20 cellular contexts compared by ENCODE assay signal in the genomic region with DNA sequence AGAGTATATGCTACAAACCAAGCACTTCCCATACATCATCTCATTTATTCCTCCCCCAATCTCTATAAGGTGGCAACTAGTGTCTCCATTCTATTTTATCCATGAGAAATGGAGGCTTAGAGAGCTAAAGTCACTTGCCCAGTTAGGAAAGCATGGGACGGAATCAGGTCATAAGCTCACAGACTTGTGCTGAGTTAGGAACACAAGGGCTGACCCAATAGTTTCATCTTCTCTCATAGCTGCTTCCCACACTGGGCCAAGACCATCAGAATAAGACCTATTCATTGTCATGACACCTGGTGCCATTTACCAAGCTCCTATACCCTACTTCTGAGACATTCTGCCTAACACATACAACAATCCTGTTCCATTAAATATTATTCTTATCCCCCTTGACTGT.
DNase-seq lines count a peak whose midpoint lies in the region; ATAC-seq and TF ChIP-seq lines count a peak whose summit lies in the region.
"Had no signal": no experiment of that assay in that cellular context is flagged by ENCODE, and none has a peak within 500 bp of the region (broad histone marks: within the 10 kb centered on the region; RNA-seq: fewer than 3 reads in every experiment).

No MANE protein-coding gene starts in this region.

- H3K4me1 Mint-ChIP-seq in brain (peaks cover 67% of the 10 kb centered on the region), nephron (peaks cover 43% of the 10 kb centered on the region)
- H3K4me1 Mint-ChIP-seq: CD14-positive monocyte; CD4-positive, alpha-beta memory T cell; CD4-positive, CD25-positive, alpha-beta regulatory T cell; CD8-positive, alpha-beta memory T cell had no signal

- no peak overlapping the region for H3K4me3 ChIP-seq in left ventricle myocardium inferior
- H3K4me3 ChIP-seq in right cardiac atrium (ENCODE audit: low read length): no peak overlapping the region
- no peak overlapping the region for H3K4me3 ChIP-seq in uterus
- H3K4me3 ChIP-seq: BLaER1 had no signal

- H3K27ac ChIP-seq in left ventricle myocardium inferior (replicated peaks) (peak overlapping the region; percentile 39), right cardiac atrium (ENCODE audit: low read length) (no peak overlapping the region), uterus (peak overlapping the region; percentile 68 to 77)
- H3K27ac ChIP-seq: BLaER1 had no signal

- H3K27me3 Mint-ChIP-seq in brain (peaks cover 3% of the 10 kb centered on the region), nephron (ENCODE audit: low read depth) (no peaks in the 10 kb centered on the region)
- H3K27me3 Mint-ChIP-seq: CD4-positive, alpha-beta memory T cell; CD4-positive, CD25-positive, alpha-beta regulatory T cell had no signal

- DNase-seq in left ventricle myocardium inferior (no peak), right cardiac atrium (no peak), uterus (no peak)
- DNase-seq: 8988T; ACHN; BE2C; C1 segment of cervical spinal cord; CD4-positive, alpha-beta memory T cell; CD4-positive, CD25-positive, alpha-beta regulatory T cell; CD8-positive, alpha-beta memory T cell; COR-L47; DMS 273 treated with DMSO at 0.1 percent for 48 hours; DMS79 treated with DMSO at 0.1 percent for 48 hours; GF-D8 had no signal

- H3K4me3 Mint-ChIP-seq in brain (no peak overlapping the region), nephron (no peak overlapping the region)
- H3K4me3 Mint-ChIP-seq: CD14-positive monocyte; CD4-positive, alpha-beta memory T cell; CD4-positive, CD25-positive, alpha-beta regulatory T cell; CD8-positive, alpha-beta memory T cell had no signal

- WGBS in right cardiac atrium: 84% methylated on average over 1 of the region's 1 CpG

- H3K9me3 Mint-ChIP-seq in brain: peaks cover 2 to 8% (median 3%) of the 10 kb centered on the region in 5 experiments
- no peaks in the 10 kb centered on the region for H3K9me3 Mint-ChIP-seq in nephron

- intact Hi-C loops in left ventricle myocardium inferior (cut with micrococcal nuclease): no loop called here
- intact Hi-C loops in right cardiac atrium (cut with DNase I): no loop called here
- intact Hi-C loops in uterus (cut with DNase I; ENCODE audit: low total_unique reads): no loop called here

- peaks cover under 1% of the 10 kb centered on the region for H3K36me3 ChIP-seq in left ventricle myocardium inferior
- no peaks in the 10 kb centered on the region for H3K36me3 ChIP-seq in uterus
- H3K36me3 ChIP-seq: BE2C, BLaER1 had no signal

- H3K9me3 ChIP-seq in left ventricle myocardium inferior (replicated peaks) (peaks cover 11% of the 10 kb centered on the region), right cardiac atrium (ENCODE audit: control insufficient read depth, low read length) (no peaks in the 10 kb centered on the region), uterus (no peaks in the 10 kb centered on the region)
- H3K9me3 ChIP-seq: BE2C had no signal

- H3K27me3 ChIP-seq in left ventricle myocardium inferior (ENCODE audit: low read depth) (no peaks in the 10 kb centered on the region), right cardiac atrium (ENCODE audit: control insufficient read depth, insufficient read depth) (no peaks in the 10 kb centered on the region), uterus (no peaks in the 10 kb centered on the region)
- H3K27me3 ChIP-seq: BE2C, BLaER1 had no signal

- H3K27ac Mint-ChIP-seq in brain (peak overlapping the region in 4 of 5 experiments; percentile 1 to 67 (median 42)), nephron (peak overlapping the region; percentile 12 to 87 (median 28))
- H3K27ac Mint-ChIP-seq: CD14-positive monocyte; CD4-positive, alpha-beta memory T cell; CD4-positive, CD25-positive, alpha-beta regulatory T cell; CD8-positive, alpha-beta memory T cell had no signal

- ATAC-seq in right cardiac atrium: no peak
- no peak for ATAC-seq in HG03457 (IDR thresholded peaks at IDR 0.05; ENCODE audit: unreplicated experiment)
- no peak for ATAC-seq in HG03442 (IDR thresholded peaks at IDR 0.05; ENCODE audit: unreplicated experiment)

- H3K4me1 ChIP-seq in left ventricle myocardium inferior (peaks cover 8% of the 10 kb centered on the region), right cardiac atrium (ENCODE audit: control insufficient read depth, insufficient read depth, low read length) (no peaks in the 10 kb centered on the region), uterus (peaks cover 0 to 4% of the 10 kb centered on the region in 2 donors)
- H3K4me1 ChIP-seq: BLaER1 had no signal

- TF ChIP-seq CTCF in left ventricle myocardium inferior (IDR thresholded peaks at IDR 0.05; ENCODE audit: borderline replicate concordance) (no peak), brain (conservative IDR thresholded peaks at IDR 0.05) (no peak), nephron (IDR thresholded peaks at IDR 0.05; ENCODE audit: unreplicated experiment in 3 of 3) (no peak), uterus (IDR thresholded peaks at IDR 0.05) (no peak)

- TF ChIP-seq POLR2A in uterus (IDR thresholded peaks at IDR 0.05): no peak

- peaks cover 5% of the 10 kb centered on the region for H3K36me3 Mint-ChIP-seq in brain
- peaks cover 16% of the 10 kb centered on the region for H3K36me3 Mint-ChIP-seq in nephron (ENCODE audit: low read depth)
- H3K36me3 Mint-ChIP-seq: CD14-positive monocyte; CD4-positive, alpha-beta memory T cell; CD4-positive, CD25-positive, alpha-beta regulatory T cell; CD8-positive, alpha-beta memory T cell had no signal
